Comparison of ENCODE assay signal across 1 cellular context in the genomic region with DNA sequence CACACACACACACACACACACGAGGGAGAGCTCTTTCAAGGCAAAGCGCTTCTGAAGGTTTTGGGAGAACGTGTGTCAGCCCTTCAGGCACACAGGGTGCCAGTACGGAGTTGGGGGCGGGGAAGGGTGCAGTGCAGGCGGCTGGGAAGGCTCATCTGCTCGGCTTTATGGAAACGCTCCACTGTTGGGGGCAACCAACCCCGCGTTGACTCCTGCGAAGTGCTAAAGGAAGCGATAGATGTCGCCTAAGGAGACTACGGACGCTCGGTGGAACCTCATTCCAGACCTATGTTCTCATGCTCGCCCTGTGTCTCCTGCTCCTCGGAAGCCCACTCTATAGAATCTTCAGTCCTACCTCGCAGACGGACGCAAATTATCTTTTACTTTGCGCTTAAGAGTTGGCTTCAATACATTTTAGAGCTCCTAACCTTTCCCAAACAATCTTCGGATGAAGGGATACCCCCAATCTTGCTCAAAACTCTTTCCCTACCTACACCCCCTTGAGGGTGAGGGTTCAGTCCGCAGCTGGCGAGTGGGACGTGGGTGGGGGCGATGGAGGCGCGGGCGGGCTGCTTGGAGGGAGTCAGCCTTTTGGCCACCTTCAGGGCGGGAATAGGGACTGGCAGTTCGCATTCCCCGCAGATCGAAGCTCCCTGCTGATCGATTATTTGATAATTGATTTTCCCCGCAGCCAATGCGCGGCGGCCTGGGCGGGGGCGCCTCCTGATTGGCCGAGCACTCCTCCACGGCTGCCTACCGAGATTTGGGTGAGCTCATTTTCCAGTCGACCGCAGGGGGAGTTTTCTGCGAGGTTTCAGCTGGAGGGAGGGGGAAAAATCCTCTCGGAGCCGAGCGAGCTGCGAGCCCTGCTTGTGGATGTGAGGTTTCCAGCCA.
TF ChIP-seq lines count a peak whose summit lies in the region.

No MANE protein-coding gene starts in this region.

TF ChIP-seq in HepG2, 621 proteins besides CTCF, POLR2A, EP300 and RAD21 (continued from another document and continues in another):
- no peak for TF ChIP-seq ZNF20 (CRISPR knock-in tag; IDR thresholded peaks at IDR 0.05)
- TF ChIP-seq ZNF543 (CRISPR knock-in tag; IDR thresholded peaks at IDR 0.05) = no peak
- TF ChIP-seq, protein P1, sequence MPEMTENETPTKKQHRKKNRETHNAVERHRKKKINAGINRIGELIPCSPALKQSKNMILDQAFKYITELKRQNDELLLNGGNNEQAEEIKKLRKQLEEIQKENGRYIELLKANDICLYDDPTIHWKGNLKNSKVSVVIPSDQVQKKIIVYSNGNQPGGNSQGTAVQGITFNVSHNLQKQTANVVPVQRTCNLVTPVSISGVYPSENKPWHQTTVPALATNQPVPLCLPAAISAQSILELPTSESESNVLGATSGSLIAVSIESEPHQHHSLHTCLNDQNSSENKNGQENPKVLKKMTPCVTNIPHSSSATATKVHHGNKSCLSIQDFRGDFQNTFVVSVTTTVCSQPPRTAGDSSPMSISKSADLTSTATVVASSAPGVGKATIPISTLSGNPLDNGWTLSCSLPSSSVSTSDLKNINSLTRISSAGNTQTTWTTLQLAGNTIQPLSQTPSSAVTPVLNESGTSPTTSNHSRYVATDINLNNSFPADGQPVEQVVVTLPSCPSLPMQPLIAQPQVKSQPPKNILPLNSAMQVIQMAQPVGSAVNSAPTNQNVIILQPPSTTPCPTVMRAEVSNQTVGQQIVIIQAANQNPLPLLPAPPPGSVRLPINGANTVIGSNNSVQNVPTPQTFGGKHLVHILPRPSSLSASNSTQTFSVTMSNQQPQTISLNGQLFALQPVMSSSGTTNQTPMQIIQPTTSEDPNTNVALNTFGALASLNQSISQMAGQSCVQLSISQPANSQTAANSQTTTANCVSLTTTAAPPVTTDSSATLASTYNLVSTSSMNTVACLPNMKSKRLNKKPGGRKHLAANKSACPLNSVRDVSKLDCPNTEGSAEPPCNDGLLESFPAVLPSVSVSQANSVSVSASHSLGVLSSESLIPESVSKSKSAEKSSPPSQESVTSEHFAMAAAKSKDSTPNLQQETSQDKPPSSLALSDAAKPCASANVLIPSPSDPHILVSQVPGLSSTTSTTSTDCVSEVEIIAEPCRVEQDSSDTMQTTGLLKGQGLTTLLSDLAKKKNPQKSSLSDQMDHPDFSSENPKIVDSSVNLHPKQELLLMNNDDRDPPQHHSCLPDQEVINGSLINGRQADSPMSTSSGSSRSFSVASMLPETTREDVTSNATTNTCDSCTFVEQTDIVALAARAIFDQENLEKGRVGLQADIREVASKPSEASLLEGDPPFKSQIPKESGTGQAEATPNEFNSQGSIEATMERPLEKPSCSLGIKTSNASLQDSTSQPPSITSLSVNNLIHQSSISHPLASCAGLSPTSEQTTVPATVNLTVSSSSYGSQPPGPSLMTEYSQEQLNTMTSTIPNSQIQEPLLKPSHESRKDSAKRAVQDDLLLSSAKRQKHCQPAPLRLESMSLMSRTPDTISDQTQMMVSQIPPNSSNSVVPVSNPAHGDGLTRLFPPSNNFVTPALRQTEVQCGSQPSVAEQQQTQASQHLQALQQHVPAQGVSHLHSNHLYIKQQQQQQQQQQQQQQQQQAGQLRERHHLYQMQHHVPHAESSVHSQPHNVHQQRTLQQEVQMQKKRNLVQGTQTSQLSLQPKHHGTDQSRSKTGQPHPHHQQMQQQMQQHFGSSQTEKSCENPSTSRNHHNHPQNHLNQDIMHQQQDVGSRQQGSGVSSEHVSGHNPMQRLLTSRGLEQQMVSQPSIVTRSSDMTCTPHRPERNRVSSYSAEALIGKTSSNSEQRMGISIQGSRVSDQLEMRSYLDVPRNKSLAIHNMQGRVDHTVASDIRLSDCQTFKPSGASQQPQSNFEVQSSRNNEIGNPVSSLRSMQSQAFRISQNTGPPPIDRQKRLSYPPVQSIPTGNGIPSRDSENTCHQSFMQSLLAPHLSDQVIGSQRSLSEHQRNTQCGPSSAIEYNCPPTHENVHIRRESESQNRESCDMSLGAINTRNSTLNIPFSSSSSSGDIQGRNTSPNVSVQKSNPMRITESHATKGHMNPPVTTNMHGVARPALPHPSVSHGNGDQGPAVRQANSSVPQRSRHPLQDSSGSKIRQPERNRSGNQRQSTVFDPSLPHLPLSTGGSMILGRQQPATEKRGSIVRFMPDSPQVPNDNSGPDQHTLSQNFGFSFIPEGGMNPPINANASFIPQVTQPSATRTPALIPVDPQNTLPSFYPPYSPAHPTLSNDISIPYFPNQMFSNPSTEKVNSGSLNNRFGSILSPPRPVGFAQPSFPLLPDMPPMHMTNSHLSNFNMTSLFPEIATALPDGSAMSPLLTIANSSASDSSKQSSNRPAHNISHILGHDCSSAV (CRISPR knock-in tag; IDR thresholded peaks at IDR 0.05; ENCODE audit: borderline replicate concordance) = no peak; the same call in 1 of the 2 replicates
- no peak for TF ChIP-seq KDM1A (CRISPR knock-in tag; IDR thresholded peaks at IDR 0.05)
- TF ChIP-seq TOE1 (CRISPR knock-in tag; IDR thresholded peaks at IDR 0.05) = no peak
- no peak for TF ChIP-seq NCOA5 (CRISPR knock-in tag; IDR thresholded peaks at IDR 0.05)
- 0 out of 2 replicates have a peak, but pooled peaks have one; percentile 16 for TF ChIP-seq CREB1 (IDR thresholded peaks at IDR 0.05)
- TF ChIP-seq CREB1 (CRISPR knock-in tag; IDR thresholded peaks at IDR 0.05) = peak; percentile 59
- no peak for TF ChIP-seq MTA3 (CRISPR knock-in tag; IDR thresholded peaks at IDR 0.05)
- TF ChIP-seq FOSL2 (CRISPR knock-in tag; IDR thresholded peaks at IDR 0.05) = peak; percentile 34
- TF ChIP-seq AHR (CRISPR knock-in tag; IDR thresholded peaks at IDR 0.05) = no peak
- no peak for TF ChIP-seq RORA (CRISPR knock-in tag; IDR thresholded peaks at IDR 0.05)
- TF ChIP-seq BRCA1 (CRISPR knock-in tag; IDR thresholded peaks at IDR 0.05) = no peak
- TF ChIP-seq SP1 (IDR thresholded peaks at IDR 0.05) = no peak
- TF ChIP-seq SP1 (CRISPR knock-in tag; IDR thresholded peaks at IDR 0.05) = no peak
- no peak; the same call in 1 of the 2 replicates for TF ChIP-seq HDAC1 (CRISPR knock-in tag; IDR thresholded peaks at IDR 0.05)
- TF ChIP-seq, protein P2, sequence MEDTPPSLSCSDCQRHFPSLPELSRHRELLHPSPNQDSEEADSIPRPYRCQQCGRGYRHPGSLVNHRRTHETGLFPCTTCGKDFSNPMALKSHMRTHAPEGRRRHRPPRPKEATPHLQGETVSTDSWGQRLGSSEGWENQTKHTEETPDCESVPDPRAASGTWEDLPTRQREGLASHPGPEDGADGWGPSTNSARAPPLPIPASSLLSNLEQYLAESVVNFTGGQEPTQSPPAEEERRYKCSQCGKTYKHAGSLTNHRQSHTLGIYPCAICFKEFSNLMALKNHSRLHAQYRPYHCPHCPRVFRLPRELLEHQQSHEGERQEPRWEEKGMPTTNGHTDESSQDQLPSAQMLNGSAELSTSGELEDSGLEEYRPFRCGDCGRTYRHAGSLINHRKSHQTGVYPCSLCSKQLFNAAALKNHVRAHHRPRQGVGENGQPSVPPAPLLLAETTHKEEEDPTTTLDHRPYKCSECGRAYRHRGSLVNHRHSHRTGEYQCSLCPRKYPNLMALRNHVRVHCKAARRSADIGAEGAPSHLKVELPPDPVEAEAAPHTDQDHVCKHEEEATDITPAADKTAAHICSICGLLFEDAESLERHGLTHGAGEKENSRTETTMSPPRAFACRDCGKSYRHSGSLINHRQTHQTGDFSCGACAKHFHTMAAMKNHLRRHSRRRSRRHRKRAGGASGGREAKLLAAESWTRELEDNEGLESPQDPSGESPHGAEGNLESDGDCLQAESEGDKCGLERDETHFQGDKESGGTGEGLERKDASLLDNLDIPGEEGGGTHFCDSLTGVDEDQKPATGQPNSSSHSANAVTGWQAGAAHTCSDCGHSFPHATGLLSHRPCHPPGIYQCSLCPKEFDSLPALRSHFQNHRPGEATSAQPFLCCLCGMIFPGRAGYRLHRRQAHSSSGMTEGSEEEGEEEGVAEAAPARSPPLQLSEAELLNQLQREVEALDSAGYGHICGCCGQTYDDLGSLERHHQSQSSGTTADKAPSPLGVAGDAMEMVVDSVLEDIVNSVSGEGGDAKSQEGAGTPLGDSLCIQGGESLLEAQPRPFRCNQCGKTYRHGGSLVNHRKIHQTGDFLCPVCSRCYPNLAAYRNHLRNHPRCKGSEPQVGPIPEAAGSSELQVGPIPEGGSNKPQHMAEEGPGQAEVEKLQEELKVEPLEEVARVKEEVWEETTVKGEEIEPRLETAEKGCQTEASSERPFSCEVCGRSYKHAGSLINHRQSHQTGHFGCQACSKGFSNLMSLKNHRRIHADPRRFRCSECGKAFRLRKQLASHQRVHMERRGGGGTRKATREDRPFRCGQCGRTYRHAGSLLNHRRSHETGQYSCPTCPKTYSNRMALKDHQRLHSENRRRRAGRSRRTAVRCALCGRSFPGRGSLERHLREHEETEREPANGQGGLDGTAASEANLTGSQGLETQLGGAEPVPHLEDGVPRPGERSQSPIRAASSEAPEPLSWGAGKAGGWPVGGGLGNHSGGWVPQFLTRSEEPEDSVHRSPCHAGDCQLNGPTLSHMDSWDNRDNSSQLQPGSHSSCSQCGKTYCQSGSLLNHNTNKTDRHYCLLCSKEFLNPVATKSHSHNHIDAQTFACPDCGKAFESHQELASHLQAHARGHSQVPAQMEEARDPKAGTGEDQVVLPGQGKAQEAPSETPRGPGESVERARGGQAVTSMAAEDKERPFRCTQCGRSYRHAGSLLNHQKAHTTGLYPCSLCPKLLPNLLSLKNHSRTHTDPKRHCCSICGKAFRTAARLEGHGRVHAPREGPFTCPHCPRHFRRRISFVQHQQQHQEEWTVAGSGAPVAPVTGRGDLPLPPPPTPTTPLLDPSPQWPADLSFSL (CRISPR knock-in tag; IDR thresholded peaks at IDR 0.05) = peak; percentile 66; the same call in 1 of the 2 replicates
- peak; percentile 30; the same call in 1 of the 2 replicates for TF ChIP-seq CEBPG (CRISPR knock-in tag; IDR thresholded peaks at IDR 0.05)
- TF ChIP-seq ZNF652 (CRISPR knock-in tag; IDR thresholded peaks at IDR 0.05; ENCODE audit: borderline replicate concordance, low read depth) = no peak
- no peak for TF ChIP-seq MAFG (CRISPR knock-in tag; IDR thresholded peaks at IDR 0.05)
- TF ChIP-seq PHF21A (CRISPR knock-in tag; IDR thresholded peaks at IDR 0.05) = peak; percentile 87
- TF ChIP-seq FLYWCH1 (CRISPR knock-in tag; IDR thresholded peaks at IDR 0.05) = no peak
- no peak for TF ChIP-seq TSC22D2 (CRISPR knock-in tag; IDR thresholded peaks at IDR 0.05; ENCODE audit: borderline replicate concordance)
- TF ChIP-seq ONECUT2 (CRISPR knock-in tag; IDR thresholded peaks at IDR 0.05) = peak; percentile 98
- TF ChIP-seq ZFY (CRISPR knock-in tag; IDR thresholded peaks at IDR 0.05) = no peak
- TF ChIP-seq GLI4 (CRISPR knock-in tag; IDR thresholded peaks at IDR 0.05; ENCODE audit: borderline replicate concordance) = peak; percentile 64; the same call in 1 of the 2 replicates
- peak; percentile 62; the same call in 1 of the 2 replicates for TF ChIP-seq ZNF556 (CRISPR knock-in tag; IDR thresholded peaks at IDR 0.05; ENCODE audit: borderline replicate concordance)
- TF ChIP-seq ZNF674 (CRISPR knock-in tag; IDR thresholded peaks at IDR 0.05; ENCODE audit: low read depth) = 0 out of 2 replicates have a peak, but pooled peaks have one; percentile 52
- TF ChIP-seq SP5 (CRISPR knock-in tag; IDR thresholded peaks at IDR 0.05; ENCODE audit: borderline replicate concordance, low read depth) = no peak
- TF ChIP-seq HOXA5 (CRISPR knock-in tag; IDR thresholded peaks at IDR 0.05) = no peak; the same call in 1 of the 2 replicates
- TF ChIP-seq CEBPB (IDR thresholded peaks at IDR 0.05; ENCODE audit: borderline replicate concordance, low read depth, low read length) = no peak
- TF ChIP-seq ZNF121 (CRISPR knock-in tag; IDR thresholded peaks at IDR 0.05) = no peak
- no peak; the same call in 1 of the 2 replicates for TF ChIP-seq ARNT2 (CRISPR knock-in tag; IDR thresholded peaks at IDR 0.05; ENCODE audit: low read depth)
- no peak for TF ChIP-seq ZNF773 (CRISPR knock-in tag; IDR thresholded peaks at IDR 0.05; ENCODE audit: borderline replicate concordance)
- TF ChIP-seq ZBTB21 (CRISPR knock-in tag; IDR thresholded peaks at IDR 0.05) = no peak
- no peak for TF ChIP-seq ZNF792 (CRISPR knock-in tag; IDR thresholded peaks at IDR 0.05)
- TF ChIP-seq BORCS8-MEF2B (CRISPR knock-in tag; IDR thresholded peaks at IDR 0.05) = peak; percentile 64
- no peak for TF ChIP-seq MYNN (CRISPR knock-in tag; IDR thresholded peaks at IDR 0.05; ENCODE audit: low read depth)
- TF ChIP-seq, protein P3, sequence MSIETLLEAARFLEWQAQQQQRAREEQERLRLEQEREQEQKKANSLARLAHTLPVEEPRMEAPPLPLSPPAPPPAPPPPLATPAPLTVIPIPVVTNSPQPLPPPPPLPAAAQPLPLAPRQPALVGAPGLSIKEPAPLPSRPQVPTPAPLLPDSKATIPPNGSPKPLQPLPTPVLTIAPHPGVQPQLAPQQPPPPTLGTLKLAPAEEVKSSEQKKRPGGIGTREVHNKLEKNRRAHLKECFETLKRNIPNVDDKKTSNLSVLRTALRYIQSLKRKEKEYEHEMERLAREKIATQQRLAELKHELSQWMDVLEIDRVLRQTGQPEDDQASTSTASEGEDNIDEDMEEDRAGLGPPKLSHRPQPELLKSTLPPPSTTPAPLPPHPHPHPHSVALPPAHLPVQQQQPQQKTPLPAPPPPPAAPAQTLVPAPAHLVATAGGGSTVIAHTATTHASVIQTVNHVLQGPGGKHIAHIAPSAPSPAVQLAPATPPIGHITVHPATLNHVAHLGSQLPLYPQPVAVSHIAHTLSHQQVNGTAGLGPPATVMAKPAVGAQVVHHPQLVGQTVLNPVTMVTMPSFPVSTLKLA (IDR thresholded peaks at IDR 0.05) = no peak
- no peak for TF ChIP-seq ZNF619 (CRISPR knock-in tag; IDR thresholded peaks at IDR 0.05)
- peak; percentile 47; the same call in 1 of the 2 replicates for TF ChIP-seq ZNF782 (CRISPR knock-in tag; IDR thresholded peaks at IDR 0.05; ENCODE audit: borderline replicate concordance)
- TF ChIP-seq HES4 (CRISPR knock-in tag; IDR thresholded peaks at IDR 0.05; ENCODE audit: borderline replicate concordance) = no peak
- TF ChIP-seq ZNF138 (CRISPR knock-in tag; IDR thresholded peaks at IDR 0.05; ENCODE audit: low read depth) = 0 out of 2 replicates have a peak, but pooled peaks have one; percentile 54
